Comparison of ENCODE assay signal across 8 cellular contexts in genomic region chr17:64448665-64449512, GRCh38. TPM values are rescaled to one million over a fixed set of nuclear protein-coding genes. Genes with fewer than 3 reads are reported as not detected.
A peak's percentile ranks its signal among the peaks of the same experiment; 100 is the strongest.
DNase-seq lines count a peak whose midpoint lies in the region; ATAC-seq and TF ChIP-seq lines count a peak whose summit lies in the region.

Gene MILR1 (plus strand): TSS chr17:64449115. CDS start chr17:64449169, 54 bp downstream.

- ATAC-seq in CD4-positive, alpha-beta T cell (ENCODE audit: poor library complexity), result peak; percentile 43
- ATAC-seq in heart right ventricle, result peak; percentile 90 to 96 (median 94)
- ATAC-seq in stimulated activated naive B cell treated with anti-CD40 and anti-IgM and Interleukin-4, amounts not matched to agents 10 μg/mL and 1 μg/mL and 100 μg/mL, for 72 hours (replicated peaks), result peak; percentile 95
- ATAC-seq in WTC11, result no peak

- POLR2A ChIA-PET in CD4-positive, alpha-beta T cell (lab: Charles Lee), result interaction anchor here (0.6 kb wide), 1 partner anchor 111 kb away, joined by 3 read pairs; no protein-coding TSS in a partner anchor
- POLR2A ChIA-PET in HEK293 (lab: Yijun Ruan, JAX) (no interaction called here), WTC11 (lab: Charles Lee) (no interaction called here)

- H3K4me1 Mint-ChIP-seq in CD4-positive, alpha-beta T cell (ENCODE audit: low read depth), result peaks cover 11% of the 10 kb centered on the region
- H3K4me1 Mint-ChIP-seq in stimulated activated naive B cell treated with anti-CD40 and anti-IgM and Interleukin-4, amounts not matched to agents 10 μg/mL and 1 μg/mL and 100 μg/mL, for 72 hours, result peaks cover 14 to 32% of the 10 kb centered on the region in 2 donors
- H3K4me1 Mint-ChIP-seq in WTC11, result no peaks in the 10 kb centered on the region

- TF ChIP-seq CTCF in CD4-positive, alpha-beta T cell (IDR thresholded peaks at IDR 0.05), result no peak
- TF ChIP-seq CTCF in HEK293 (tag by site-specific recombination; IDR thresholded peaks at IDR 0.05) (no peak), heart right ventricle (IDR thresholded peaks at IDR 0.05) (no peak), WTC11 (IDR thresholded peaks at IDR 0.05) (no peak)

- no peak within 1 kb of the TSS for H3K4me3 ChIP-seq in HEK293 (ENCODE audit: low read depth, low read length)
- peak within 1 kb of the TSS in 6 of 10 donors; percentile 4 to 46 (median 26) for H3K4me3 ChIP-seq in heart right ventricle

- no peaks in the 10 kb centered on the region for H3K36me3 ChIP-seq in HEK293 (ENCODE audit: control insufficient read depth in 2 of 2, insufficient read depth in 1 of 2, low read length in 2 of 2)
- peaks cover 0 to 24% (median 0%) of the 10 kb centered on the region in 9 donors for H3K36me3 ChIP-seq in heart right ventricle

- no peaks in the 10 kb centered on the region for H3K27me3 Mint-ChIP-seq in CD4-positive, alpha-beta T cell
- no peaks in the 10 kb centered on the region for H3K27me3 Mint-ChIP-seq in stimulated activated naive B cell treated with anti-CD40 and anti-IgM and Interleukin-4, amounts not matched to agents 10 μg/mL and 1 μg/mL and 100 μg/mL, for 72 hours
- no peaks in the 10 kb centered on the region for H3K27me3 Mint-ChIP-seq in WTC11 (ENCODE audit: low read depth)

- H3K27ac ChIP-seq in CD4-positive, alpha-beta T cell (ENCODE audit: low read depth, low read length), result no peak within 1 kb of the TSS
- no peak within 1 kb of the TSS for H3K27ac ChIP-seq in HEK293 (ENCODE audit: extremely low read depth, low read depth, low read length)
- peak within 1 kb of the TSS in 8 of 10 donors; percentile 32 to 89 (median 62) for H3K27ac ChIP-seq in heart right ventricle

- no peak for DNase-seq in CD4-positive, alpha-beta T cell
- DNase-seq in UCSD-AML1 (lab: John Stamatoyannopoulos, UW; ENCODE audit: unreplicated experiment) (peak; percentile 42), heart right ventricle (peak in 1 of 2 donors; percentile 50), NCI-H510A (lab: John Stamatoyannopoulos, UW) (no peak), WTC11 (ENCODE audit: low spot score) (no peak), D341Med (ENCODE audit: low spot score) (no peak)
- peak; percentile 23 for DNase-seq in stimulated activated naive B cell treated with anti-CD40 and anti-IgM and Interleukin-4, amounts not matched to agents 10 μg/mL and 1 μg/mL and 100 μg/mL, for 72 hours

- H3K27me3 ChIP-seq in CD4-positive, alpha-beta T cell (ENCODE audit: control insufficient read depth, insufficient read depth, low read length), result no peaks in the 10 kb centered on the region
- no peaks in the 10 kb centered on the region for H3K27me3 ChIP-seq in heart right ventricle

- H3K9me3 ChIP-seq in CD4-positive, alpha-beta T cell (ENCODE audit: control insufficient read depth, low read length), result no peaks in the 10 kb centered on the region
- H3K9me3 ChIP-seq in HEK293 (ENCODE audit: control insufficient read depth, insufficient read depth, low read depth, low read length), result no peaks in the 10 kb centered on the region
- H3K9me3 ChIP-seq in heart right ventricle, result no peaks in the 10 kb centered on the region

- H3K27ac Mint-ChIP-seq in CD4-positive, alpha-beta T cell, result no peak within 1 kb of the TSS
- H3K27ac Mint-ChIP-seq in stimulated activated naive B cell treated with anti-CD40 and anti-IgM and Interleukin-4, amounts not matched to agents 10 μg/mL and 1 μg/mL and 100 μg/mL, for 72 hours, result peak within 1 kb of the TSS; percentile 92
- H3K27ac Mint-ChIP-seq in WTC11, result no peak within 1 kb of the TSS

- H3K36me3 Mint-ChIP-seq in CD4-positive, alpha-beta T cell (ENCODE audit: low read depth), result no peaks in the 10 kb centered on the region
- H3K36me3 Mint-ChIP-seq in stimulated activated naive B cell treated with anti-CD40 and anti-IgM and Interleukin-4, amounts not matched to agents 10 μg/mL and 1 μg/mL and 100 μg/mL, for 72 hours, result peaks cover 0 to 2% of the 10 kb centered on the region in 2 donors
- no peaks in the 10 kb centered on the region for H3K36me3 Mint-ChIP-seq in WTC11

- H3K9me3 Mint-ChIP-seq in CD4-positive, alpha-beta T cell, result no peaks in the 10 kb centered on the region
- no peaks in the 10 kb centered on the region for H3K9me3 Mint-ChIP-seq in stimulated activated naive B cell treated with anti-CD40 and anti-IgM and Interleukin-4, amounts not matched to agents 10 μg/mL and 1 μg/mL and 100 μg/mL, for 72 hours
- H3K9me3 Mint-ChIP-seq in WTC11, result no peaks in the 10 kb centered on the region; the same call in 1 of the 2 replicates

- 30 to 47% methylated on average over 10 of the region's 10 CpGs for WGBS in heart right ventricle, 2 donors

- H3K4me1 ChIP-seq in HEK293 (ENCODE audit: control insufficient read depth, insufficient read depth, low read length), result no peaks in the 10 kb centered on the region
- H3K4me1 ChIP-seq in heart right ventricle, result peaks cover 0 to 33% (median 0%) of the 10 kb centered on the region in 9 donors

- CTCF ChIA-PET in CD4-positive, alpha-beta T cell (lab: Charles Lee), result interaction anchor here (0.6 kb wide), 1 partner anchor 30 kb away, joined by 3 read pairs; no protein-coding TSS in a partner anchor
- CTCF ChIA-PET in HEK293 (lab: Yijun Ruan, JAX) (interaction anchor here (0.6 to 1.6 kb wide), 4 partner anchors 28 to 203 kb away, joined by 3 to 7 read pairs (median 4); no protein-coding TSS in a partner anchor), WTC11 (lab: Charles Lee) (no interaction called here)

- intact Hi-C loops in CD4-positive, alpha-beta T cell (cut with DNase I, micrococcal nuclease), result no loop called here
- intact Hi-C loops in heart right ventricle (cut with DNase I), result no loop called here

- H3K4me3 Mint-ChIP-seq in CD4-positive, alpha-beta T cell, result no peak within 1 kb of the TSS
- H3K4me3 Mint-ChIP-seq in stimulated activated naive B cell treated with anti-CD40 and anti-IgM and Interleukin-4, amounts not matched to agents 10 μg/mL and 1 μg/mL and 100 μg/mL, for 72 hours, result peak within 1 kb of the TSS; percentile 79 to 81
- no peak within 1 kb of the TSS for H3K4me3 Mint-ChIP-seq in WTC11

TF ChIP-seq in HEK293, 187 proteins besides CTCF, POLR2A, EP300 and RAD21:
- no peak for TF ChIP-seq MZF1 (tag by site-specific recombination; IDR thresholded peaks at IDR 0.05; ENCODE audit: borderline replicate concordance)
- peak; percentile 45; the same call in 1 of the 2 replicates for TF ChIP-seq PRDM1 (tag by site-specific recombination; IDR thresholded peaks at IDR 0.05)

TF ChIP-seq in WTC11, 78 proteins besides CTCF, POLR2A, EP300 and RAD21 (continues in another document):
- TF ChIP-seq ZBTB43 (CRISPR knock-in tag; IDR thresholded peaks at IDR 0.05), result no peak
- TF ChIP-seq RELA (CRISPR knock-in tag; IDR thresholded peaks at IDR 0.05; ENCODE audit: borderline replicate concordance), result no peak
- no peak for TF ChIP-seq ZSCAN18 (CRISPR knock-in tag; IDR thresholded peaks at IDR 0.05)
- no peak for TF ChIP-seq ZBTB21 (CRISPR knock-in tag; IDR thresholded peaks at IDR 0.05; ENCODE audit: borderline replicate concordance)
- TF ChIP-seq TP53 (CRISPR knock-in tag; IDR thresholded peaks at IDR 0.05), result no peak
- TF ChIP-seq NFYB (CRISPR knock-in tag; conservative IDR thresholded peaks at IDR 0.05; ENCODE audit: low read depth), result no peak
- TF ChIP-seq SP1 (CRISPR knock-in tag; conservative IDR thresholded peaks at IDR 0.05), result no peak
- TF ChIP-seq ZNF423 (CRISPR knock-in tag; IDR thresholded peaks at IDR 0.05), result no peak
- no peak for TF ChIP-seq USF2 (CRISPR knock-in tag; IDR thresholded peaks at IDR 0.05)
- no peak for TF ChIP-seq SOX15 (CRISPR knock-in tag; IDR thresholded peaks at IDR 0.05)
- no peak for TF ChIP-seq FOXJ3 (CRISPR knock-in tag; IDR thresholded peaks at IDR 0.05; ENCODE audit: borderline replicate concordance)
- no peak for TF ChIP-seq CREM (CRISPR knock-in tag; IDR thresholded peaks at IDR 0.05)
- no peak for TF ChIP-seq E2F1 (CRISPR knock-in tag; IDR thresholded peaks at IDR 0.05)

RNA-seq across cellular contexts. Expression of gene MILR1, which starts in this region (rescaled TPM):
- total RNA-seq in CD4-positive, alpha-beta T cell, result under 1 TPM in 1 of 2 experiments, not detected in 1; 0.30 TPM
- total RNA-seq in heart right ventricle (10 to 100 TPM in 1 of 10 donors, 1 to 10 TPM in 9; 1.0 to 13.3 (median 1.2) TPM), WTC11 (2021) (not detected in 3 replicates)
- 1 to 10 TPM; 1.5 to 3.3 TPM for polyA plus RNA-seq in heart right ventricle

Comparison
In these comparisons a context has a peak if more than half of its experiments do, and no peak if none do; other contexts are left out.
1. Peak in ATAC-seq in CD4-positive, alpha-beta T cell; RNA of the gene not detected or under 1 TPM.
2. DNase-seq: peak in UCSD-AML1 (single experiment) and stimulated activated naive B cell treated with anti-CD40 and anti-IgM and Interleukin-4, amounts not matched to agents 10 μg/mL and 1 μg/mL and 100 μg/mL, for 72 hours (single experiment); none in CD4-positive, alpha-beta T cell (0 of 10), NCI-H510A (single experiment), WTC11 (single experiment) and D341Med (single experiment).
3. H3K27ac ChIP-seq: peak in heart right ventricle (8 of 10); none in CD4-positive, alpha-beta T cell (single experiment) and HEK293 (single experiment).
4. H3K4me3 Mint-ChIP-seq: peak in stimulated activated naive B cell treated with anti-CD40 and anti-IgM and Interleukin-4, amounts not matched to agents 10 μg/mL and 1 μg/mL and 100 μg/mL, for 72 hours (2 of 2); none in CD4-positive, alpha-beta T cell (single experiment) and WTC11 (single experiment).